ENCODE assay signal across 8 cellular contexts in genomic region chr20:47089151-47089550, GRCh38.
"Had no signal": no experiment of that assay in that cellular context is flagged by ENCODE, and none has a peak within 500 bp of the region (broad histone marks: within the 10 kb centered on the region; RNA-seq: fewer than 3 reads in every experiment).

No MANE protein-coding gene starts in this region.

- DNase-seq: GM23248, GOT3, H7, HFFc6, IMR-90 had no signal

- H3K27ac Mint-ChIP-seq: HFFc6 had no signal

- H3K27ac ChIP-seq: GM23248, HL-60 had no signal

- H3K4me3 ChIP-seq: GM23248, HAP-1, K562 had no signal

- H3K9ac ChIP-seq: GM23248 had no signal

- H3K4me3 Mint-ChIP-seq: HFFc6 had no signal

- H3K9me3 ChIP-seq: HAP-1 had no signal

- H3K36me3 ChIP-seq: HAP-1 had no signal

- H3K4me1 ChIP-seq: HAP-1 had no signal

- ATAC-seq: K562 had no signal

- H2AFZ ChIP-seq: GM23248 had no signal

- H3K9me3 Mint-ChIP-seq: HFFc6 had no signal
